In genomic region chr19:46330319-46330918, GRCh38 we compare ENCODE assay signal across 1 cellular context.
A peak's percentile ranks its signal among the peaks of the same experiment; 100 is the strongest.
TF ChIP-seq lines count a peak whose summit lies in the region.

No MANE protein-coding gene starts in this region.

TF ChIP-seq in K562, 482 proteins besides CTCF, POLR2A, EP300 and RAD21:
- TF ChIP-seq CUX1 (CRISPR knock-in tag; IDR thresholded peaks at IDR 0.05), result no peak
- 0 out of 4 replicates have a peak, but pooled peaks of 1 of the 2 experiments have one; percentile 12 for TF ChIP-seq KDM1A (IDR thresholded peaks at IDR 0.05)
- TF ChIP-seq SNRNP70 (optimal IDR thresholded peaks at IDR 0.05; ENCODE audit: low read depth, low read length), result no peak
- TF ChIP-seq ZFX (CRISPR knock-in tag; IDR thresholded peaks at IDR 0.05), result no peak
- TF ChIP-seq EHMT2 (IDR thresholded peaks at IDR 0.05), result peak; percentile 53; the same call in 1 of the 2 replicates
TF ChIP-seq in K562: peak in this region for 2.
